In genomic region chr5:142215915-142216681, GRCh38 we compare ENCODE assay signal across 9 cellular contexts.
DNase-seq lines count a peak whose midpoint lies in the region; ATAC-seq lines count a peak whose summit lies in the region.
"Had no signal": no experiment of that assay in that cellular context is flagged by ENCODE, and none has a peak within 500 bp of the region (broad histone marks: within the 10 kb centered on the region; RNA-seq: fewer than 3 reads in every experiment).

No MANE protein-coding gene starts in this region.

- no peaks in the 10 kb centered on the region for H3K9me3 Mint-ChIP-seq in activated CD8-positive, alpha-beta T cell treated with anti-CD3 and anti-CD28 coated beads, Interleukin-2, amount 10 ng/mL, durations not matched to agents 7 days and 5 days (ENCODE audit: insufficient read depth)
- H3K9me3 Mint-ChIP-seq: activated CD4-positive, alpha-beta memory T cell treated with anti-CD3 and anti-CD28 coated beads for 36 hours had no signal

- peaks cover 12% of the 10 kb centered on the region for H3K4me1 Mint-ChIP-seq in activated CD8-positive, alpha-beta T cell treated with anti-CD3 and anti-CD28 coated beads, Interleukin-2, amount 10 ng/mL, durations not matched to agents 7 days and 5 days (ENCODE audit: low read depth)

- peaks cover 3% of the 10 kb centered on the region for H3K27me3 Mint-ChIP-seq in activated CD8-positive, alpha-beta T cell treated with anti-CD3 and anti-CD28 coated beads, Interleukin-2, amount 10 ng/mL, durations not matched to agents 7 days and 5 days (ENCODE audit: low read depth)
- H3K27me3 Mint-ChIP-seq: activated CD4-positive, alpha-beta memory T cell treated with anti-CD3 and anti-CD28 coated beads for 36 hours had no signal

- H3K27me3 ChIP-seq in muscle layer of duodenum (ENCODE audit: low read depth, low read length): no peaks in the 10 kb centered on the region

- H3K36me3 ChIP-seq in muscle layer of duodenum (ENCODE audit: control insufficient read depth in 1 of 2, insufficient read depth in 2 of 2, low read length in 2 of 2): no peaks in the 10 kb centered on the region

- peaks cover 0 to 8% of the 10 kb centered on the region in 2 donors for H3K4me1 ChIP-seq in muscle layer of duodenum (ENCODE audit: control insufficient read depth in 1 of 2, insufficient read depth in 2 of 2, low read length in 2 of 2)

- DNase-seq in AG08395 (ENCODE audit: low spot score) (peak; percentile 96), NCI-H2107 (lab: John Stamatoyannopoulos, UW) (peak; percentile 10), epidermal melanocyte (ENCODE audit: insufficient read length, low spot score) (peak; percentile 88)
- DNase-seq in activated CD8-positive, alpha-beta T cell treated with anti-CD3 and anti-CD28 coated beads, Interleukin-2, amount 10 ng/mL, durations not matched to agents 7 days and 5 days: no peak
- DNase-seq: activated CD4-positive, alpha-beta memory T cell treated with anti-CD3 and anti-CD28 coated beads for 36 hours had no signal

- peak overlapping the region; percentile 21 to 41 for H3K4me3 ChIP-seq in muscle layer of duodenum (ENCODE audit: low read depth in 1 of 2, low read length in 2 of 2)

- no peak overlapping the region for H3K27ac Mint-ChIP-seq in activated CD8-positive, alpha-beta T cell treated with anti-CD3 and anti-CD28 coated beads, Interleukin-2, amount 10 ng/mL, durations not matched to agents 7 days and 5 days
- H3K27ac Mint-ChIP-seq: activated CD4-positive, alpha-beta memory T cell treated with anti-CD3 and anti-CD28 coated beads for 36 hours had no signal

- CTCF ChIA-PET in activated CD8-positive, alpha-beta T cell treated with anti-CD3 and anti-CD28 coated beads, Interleukin-2, amount 10 ng/mL, durations not matched to agents 7 days and 5 days (lab: Charles Lee): no interaction called here

- H3K9me3 ChIP-seq in muscle layer of duodenum (ENCODE audit: control insufficient read depth in 1 of 2, low read length in 2 of 2): no peaks in the 10 kb centered on the region

- no peak overlapping the region for H3K4me3 Mint-ChIP-seq in activated CD8-positive, alpha-beta T cell treated with anti-CD3 and anti-CD28 coated beads, Interleukin-2, amount 10 ng/mL, durations not matched to agents 7 days and 5 days
- H3K4me3 Mint-ChIP-seq: activated CD4-positive, alpha-beta memory T cell treated with anti-CD3 and anti-CD28 coated beads for 36 hours had no signal

- H3K27ac ChIP-seq in muscle layer of duodenum (ENCODE audit: low read length): peak overlapping the region; percentile 72

- no peaks in the 10 kb centered on the region for H3K36me3 Mint-ChIP-seq in activated CD8-positive, alpha-beta T cell treated with anti-CD3 and anti-CD28 coated beads, Interleukin-2, amount 10 ng/mL, durations not matched to agents 7 days and 5 days (ENCODE audit: low read depth)
- H3K36me3 Mint-ChIP-seq: activated CD4-positive, alpha-beta memory T cell treated with anti-CD3 and anti-CD28 coated beads for 36 hours had no signal

- no peak for ATAC-seq in GM19455 (IDR thresholded peaks at IDR 0.05; ENCODE audit: unreplicated experiment)
- ATAC-seq in HG03439 (IDR thresholded peaks at IDR 0.05; ENCODE audit: unreplicated experiment): no peak
- ATAC-seq in HG03520 (IDR thresholded peaks at IDR 0.05; ENCODE audit: unreplicated experiment): no peak
- no peak for ATAC-seq in activated CD8-positive, alpha-beta T cell treated with anti-CD3 and anti-CD28 coated beads, Interleukin-2, amount 10 ng/mL, durations not matched to agents 7 days and 5 days

- POLR2A ChIA-PET in activated CD8-positive, alpha-beta T cell treated with anti-CD3 and anti-CD28 coated beads, Interleukin-2, amount 10 ng/mL, durations not matched to agents 7 days and 5 days (lab: Charles Lee): no interaction called here
